In genomic region chr2:204240961-204241360, GRCh38 we compare ENCODE assay signal across 34 cellular contexts.
"Had no signal": no experiment of that assay in that cellular context is flagged by ENCODE, and none has a peak within 500 bp of the region (broad histone marks: within the 10 kb centered on the region; RNA-seq: fewer than 3 reads in every experiment).

No MANE protein-coding gene starts in this region.

- H3K9ac ChIP-seq: KMS-11 had no signal

- H3K9me3 ChIP-seq: MG63 had no signal

- DNase-seq: Karpas-422, Kasumi-1, KG1, MG63, MM.1S, MV-4-11, NCI-H1048, NCI-H1092, NCI-H1092 treated with DMSO at 0.1 percent for 48 hours, NCI-H1105, NCI-H1105 treated with DMSO at 0.1 percent for 48 hours, NCI-H1417, NCI-H1417 treated with DMSO at 0.1 percent for 48 hours, NCI-H1436, NCI-H1436 treated with DMSO at 0.1 percent for 48 hours, NCI-H146, NCI-H1694, NCI-H1694 treated with DMSO at 0.1 percent for 48 hours, NCI-H187, NCI-H187 treated with DMSO at 0.1 percent for 48 hours, NCI-H1930, NCI-H2029, NCI-H2029 treated with DMSO at 0.1 percent for 48 hours, NCI-H2081, NCI-H2081 treated with DMSO at 0.1 percent for 48 hours, NCI-H2107, NCI-H2171, NCI-H2171 treated with DMSO at 0.1 percent for 48 hours, NCI-H2227 treated with DMSO at 0.1 percent for 48 hours, NCI-H226, NCI-H345, NCI-H446, NCI-H446 treated with DMSO at 0.1 percent for 48 hours had no signal

- H3K27ac ChIP-seq: KMS-11 had no signal

- H3K27me3 ChIP-seq: MG63 had no signal

- H3K4me3 ChIP-seq: MG63 had no signal

- H3K4me2 ChIP-seq: KMS-11 had no signal

- H3K36me3 ChIP-seq: MG63 had no signal
